ENCODE assay signal across 21 cellular contexts in genomic region chr14:31294736-31295398, GRCh38.
DNase-seq lines count a peak whose midpoint lies in the region; ATAC-seq, FAIRE-seq and TF ChIP-seq lines count a peak whose summit lies in the region.
"Had no signal": no experiment of that assay in that cellular context is flagged by ENCODE, and none has a peak within 500 bp of the region (broad histone marks: within the 10 kb centered on the region; RNA-seq: fewer than 3 reads in every experiment).

No MANE protein-coding gene starts in this region.

- H3K79me2 ChIP-seq in HepG2 (ENCODE audit: insufficient read depth, low read length), result no peaks in the 10 kb centered on the region
- H3K79me2 ChIP-seq in H1 (ENCODE audit: control insufficient read depth in 1 of 2, insufficient read depth in 2 of 2, low read length in 2 of 2), result no peaks in the 10 kb centered on the region
- no peaks in the 10 kb centered on the region for H3K79me2 ChIP-seq in trophoblast cell (ENCODE audit: control insufficient read depth, insufficient read depth, low read length, poor library complexity)

- H2AFZ ChIP-seq in HepG2 (ENCODE audit: low read length) (no peak overlapping the region), H1 (ENCODE audit: low read length) (no peak overlapping the region), trophoblast cell (ENCODE audit: insufficient read depth, low read length, poor library complexity) (no peak overlapping the region)
- H2AFZ ChIP-seq: PC-9 had no signal

- POLR2A ChIA-PET in HepG2 (lab: Yijun Ruan, JAX) (interaction anchor here (1.0 kb wide), 1 partner anchor 86 kb away, joined by 4 read pairs; no protein-coding TSS in a partner anchor), H1 (lab: Charles Lee; ENCODE audit: partially characterized antibody) (interaction anchor here (1.9 to 2.7 kb wide), 2 partner anchors 87 to 268 kb away, joined by 7 to 13 read pairs; partner anchors contain the start of genes HECTD1 and STRN3)

- H4K8ac ChIP-seq in H1 (ENCODE audit: extremely low read depth, insufficient read depth, low read length) (no peak overlapping the region), trophoblast cell (ENCODE audit: low read depth, low read length) (no peak overlapping the region)

- H3K4me3 ChIP-seq in HepG2 (replicated peaks in 1 of 3; ENCODE audit: insufficient read depth in 1 of 3, low read depth in 2 of 3, low read length in 3 of 3) (no peak overlapping the region), right lobe of liver (no peak overlapping the region), H1 (ENCODE audit: extremely low read depth in 1 of 4, insufficient read depth in 2 of 4, low read depth in 3 of 4, low read length in 4 of 4) (no peak overlapping the region), trophoblast cell (ENCODE audit: low read depth, low read length) (no peak overlapping the region)
- H3K4me3 ChIP-seq: K562, PC-9 had no signal

- H2BK15ac ChIP-seq in H1 (ENCODE audit: low read length), result no peak overlapping the region

- H3K27me3 ChIP-seq in HepG2 (ENCODE audit: control insufficient read depth in 1 of 2, insufficient read depth in 2 of 2, low read length in 2 of 2) (no peaks in the 10 kb centered on the region), right lobe of liver (no peaks in the 10 kb centered on the region), H1 (replicated peaks in 1 of 4; ENCODE audit: control insufficient read depth in 3 of 4, extremely low read depth in 1 of 4, insufficient read depth in 3 of 4, low read length in 3 of 4) (no peaks in the 10 kb centered on the region), trophoblast cell (ENCODE audit: insufficient read depth, low read length) (no peaks in the 10 kb centered on the region)

- H3K56ac ChIP-seq in H1 (replicated peaks; ENCODE audit: insufficient read length, low read depth, low read length), result no peak overlapping the region

- peaks cover 7% of the 10 kb centered on the region for H3K36me3 Mint-ChIP-seq in T-helper 17 cell (ENCODE audit: low read depth)
- peaks cover 12% of the 10 kb centered on the region for H3K36me3 Mint-ChIP-seq in activated T-helper 17 cell treated with anti-CD3 and anti-CD28 coated beads, Interleukin-2, amount 50 U/mL, for 72 hours (ENCODE audit: low read depth)

- H3K36me3 ChIP-seq in HepG2 (replicated peaks in 1 of 2; ENCODE audit: control insufficient read depth in 1 of 2, insufficient read depth in 2 of 2, low read length in 2 of 2) (peaks cover 0 to 5% of the 10 kb centered on the region in 2 experiments; a peak in 1 of 5 replicates), right lobe of liver (no peaks in the 10 kb centered on the region), H1 (ENCODE audit: control insufficient read depth in 2 of 4, insufficient read depth in 4 of 4, low read length in 3 of 4) (no peaks in the 10 kb centered on the region), trophoblast cell (ENCODE audit: control insufficient read depth in 1 of 2, insufficient read depth in 2 of 2, low read length in 2 of 2) (no peaks in the 10 kb centered on the region)

- H2BK120ac ChIP-seq in H1 (replicated peaks; ENCODE audit: low read depth, low read length) (peak overlapping the region; percentile 92), trophoblast cell (ENCODE audit: insufficient read depth, low read length, poor library complexity) (no peak overlapping the region)

- CTCF ChIA-PET in HepG2 (lab: Yijun Ruan, JAX; ENCODE audit: low intra/inter-chr PET ratio, low total read pairs), result no interaction called here
- CTCF ChIA-PET in H1 (lab: Charles Lee; ENCODE audit: partially characterized antibody), result interaction anchor here (0.9 kb wide), 1 partner anchor 87 kb away, joined by 4 read pairs; the partner anchor contains the start of gene HECTD1

- peaks cover 6% of the 10 kb centered on the region for H3K4me1 Mint-ChIP-seq in T-helper 17 cell
- no peaks in the 10 kb centered on the region for H3K4me1 Mint-ChIP-seq in activated T-helper 17 cell treated with anti-CD3 and anti-CD28 coated beads, Interleukin-2, amount 50 U/mL, for 72 hours
- H3K4me1 Mint-ChIP-seq: T-cell had no signal

- H3K23ac ChIP-seq in H1 (ENCODE audit: insufficient read length) (no peak overlapping the region), trophoblast cell (ENCODE audit: low read length) (no peak overlapping the region)

- H3K79me1 ChIP-seq in H1 (ENCODE audit: low read depth, low read length), result no peaks in the 10 kb centered on the region
- H3K79me1 ChIP-seq in trophoblast cell (ENCODE audit: low read length), result no peaks in the 10 kb centered on the region

- peaks cover 27% of the 10 kb centered on the region for H3K4me1 ChIP-seq in HepG2 (ENCODE audit: insufficient read depth, low read length)
- H3K4me1 ChIP-seq in right lobe of liver, result no peaks in the 10 kb centered on the region
- H3K4me1 ChIP-seq in H1 (replicated peaks in 1 of 4; ENCODE audit: control insufficient read depth in 3 of 4, insufficient read depth in 4 of 4, low read length in 3 of 4), result peaks cover 0 to 13% (median 2%) of the 10 kb centered on the region in 4 experiments; a peak in 2 of 7 replicates
- peaks cover 0 to 2% of the 10 kb centered on the region in 2 experiments for H3K4me1 ChIP-seq in trophoblast cell (ENCODE audit: control insufficient read depth in 1 of 2, insufficient read depth in 2 of 2, low read length in 2 of 2)

- H3K4me2 ChIP-seq in HepG2 (ENCODE audit: low read depth, low read length) (no peak overlapping the region), H1 (ENCODE audit: insufficient read depth in 1 of 2, low read depth in 2 of 2, low read length in 2 of 2) (no peak overlapping the region), trophoblast cell (ENCODE audit: low read length) (no peak overlapping the region)
- H3K4me2 ChIP-seq: PC-9 had no signal

- TF ChIP-seq EP300 in HepG2 (IDR thresholded peaks at IDR 0.05; ENCODE audit: low read depth in 2 of 2, low read length in 2 of 2) (no peak), HepG2 (CRISPR knock-in tag; IDR thresholded peaks at IDR 0.05; ENCODE audit: borderline replicate concordance) (no peak), H1 (IDR thresholded peaks at IDR 0.05; ENCODE audit: borderline replicate concordance in 1 of 2, low read depth in 2 of 2, low read length in 2 of 2) (no peak)

- no peak overlapping the region for H4K12ac ChIP-seq in trophoblast cell (ENCODE audit: low read depth, low read length)

- FAIRE-seq in HepG2 (lab: Jason Lieb, UNC) (no peak), H1 (lab: Jason Lieb, UNC) (no peak)
- FAIRE-seq: D721Med, GM12892, K562 had no signal

- no peak for TF ChIP-seq POLR2A in HepG2 (IDR thresholded peaks at IDR 0.05; ENCODE audit: insufficient read depth in 1 of 2, low read depth in 2 of 2, low read length in 2 of 2)
- TF ChIP-seq POLR2A in right lobe of liver (IDR thresholded peaks at IDR 0.05), result no peak
- no peak for TF ChIP-seq POLR2A in H1 (IDR thresholded peaks at IDR 0.05; ENCODE audit: control extremely low read depth in 1 of 2, low read depth in 2 of 2, low read length in 2 of 2)

- H3K4me3 Mint-ChIP-seq in T-helper 17 cell, result no peak overlapping the region
- no peak overlapping the region for H3K4me3 Mint-ChIP-seq in activated T-helper 17 cell treated with anti-CD3 and anti-CD28 coated beads, Interleukin-2, amount 50 U/mL, for 72 hours
- H3K4me3 Mint-ChIP-seq: CD8-positive, alpha-beta T cell; T-cell had no signal

- H3K23me2 ChIP-seq in H1 (ENCODE audit: low read depth, low read length), result no peaks in the 10 kb centered on the region

- no peaks in the 10 kb centered on the region for H3K9me3 Mint-ChIP-seq in activated T-helper 17 cell treated with anti-CD3 and anti-CD28 coated beads, Interleukin-2, amount 50 U/mL, for 72 hours
- H3K9me3 Mint-ChIP-seq: CD8-positive, alpha-beta T cell; T-cell had no signal

- no peak overlapping the region for H4K5ac ChIP-seq in H1 (ENCODE audit: insufficient read length, low read depth, low read length)

- no peaks in the 10 kb centered on the region for H3K27me3 Mint-ChIP-seq in T-helper 17 cell
- H3K27me3 Mint-ChIP-seq in activated T-helper 17 cell treated with anti-CD3 and anti-CD28 coated beads, Interleukin-2, amount 50 U/mL, for 72 hours, result no peaks in the 10 kb centered on the region
- H3K27me3 Mint-ChIP-seq: T-cell had no signal

- H2BK12ac ChIP-seq in H1 (ENCODE audit: low read depth, low read length) (no peak overlapping the region), trophoblast cell (ENCODE audit: low read length) (no peak overlapping the region)

- TF ChIP-seq RAD21 in HepG2 (CRISPR knock-in tag; IDR thresholded peaks at IDR 0.05), result no peak
- no peak for TF ChIP-seq RAD21 in H1 (IDR thresholded peaks at IDR 0.05 in 1 of 2, conservative IDR thresholded peaks at IDR 0.05 in 1 of 2; ENCODE audit: low read depth in 2 of 2, low read length in 2 of 2)

- H2BK20ac ChIP-seq in H1 (ENCODE audit: low read length), result no peak overlapping the region

- WGBS in HepG2 (ENCODE audit: low lambda C conversion rate), result 81% methylated on average over 7 of the region's 7 CpGs
- 59% methylated on average over 5 of the region's 7 CpGs for WGBS in right lobe of liver (ENCODE audit: insufficient coverage, low coverage, low lambda C conversion rate, missing lambda C conversion rate)
- WGBS in H1 (ENCODE audit: extremely low coverage in 1 of 2, insufficient coverage in 1 of 2, insufficient read length in 1 of 2, insufficient replicate concordance in 2 of 2, low coverage in 1 of 2, low lambda C conversion rate in 2 of 2, missing lambda C conversion rate in 1 of 2), 2 experiments, result 75% methylated on average over 7 of the region's 7 CpGs; no CpG with 5 or more reads in 1 of the 2 experiments
- no CpG with 5 or more reads among the region's 7 CpGs for WGBS in trophoblast cell (ENCODE audit: extremely low coverage, insufficient coverage, insufficient read length)

- in situ Hi-C loops in HepG2 (cut with HindIII; ENCODE audit: extremely low pct_ligation_motif_present, low pct_unique_long_range_greater_than_20kb), result no loop called here

- H3K9me3 ChIP-seq in HepG2 (ENCODE audit: low read length) (no peaks in the 10 kb centered on the region), right lobe of liver (no peaks in the 10 kb centered on the region), T-helper 17 cell (ENCODE audit: control insufficient read depth, low read length, poor library complexity, severe bottlenecking) (no peaks in the 10 kb centered on the region), H1 (ENCODE audit: insufficient read depth in 2 of 2, low read depth in 1 of 2, low read length in 1 of 2) (no peaks in the 10 kb centered on the region), trophoblast cell (ENCODE audit: insufficient read depth, low read depth, low read length) (no peaks in the 10 kb centered on the region)

- peak overlapping the region; percentile 60 for H3K27ac Mint-ChIP-seq in T-helper 17 cell
- no peak overlapping the region for H3K27ac Mint-ChIP-seq in activated T-helper 17 cell treated with anti-CD3 and anti-CD28 coated beads, Interleukin-2, amount 50 U/mL, for 72 hours
- H3K27ac Mint-ChIP-seq: CD8-positive, alpha-beta T cell; T-cell had no signal

- H3K4ac ChIP-seq in H1 (replicated peaks; ENCODE audit: insufficient read length, low read depth, low read length) (no peak overlapping the region), trophoblast cell (ENCODE audit: low read depth, low read length) (no peak overlapping the region)

- ATAC-seq in HepG2 (no peak), right lobe of liver (no peak), T-helper 17 cell (no peak)
- ATAC-seq in activated T-helper 17 cell treated with anti-CD3 and anti-CD28 coated beads, Interleukin-2, amount 50 U/mL, for 72 hours (replicated peaks), result no peak
- ATAC-seq: CD8-positive, alpha-beta T cell; K562; T-cell had no signal

- intact Hi-C loops in HepG2 (cut with micrococcal nuclease; ENCODE audit: unreplicated experiment), result no loop called here
- intact Hi-C loops in right lobe of liver (cut with DNase I), result no loop called here

- H3K27ac ChIP-seq in HepG2 (ENCODE audit: extremely low read length, insufficient read depth, low read length), result no peak overlapping the region
- H3K27ac ChIP-seq in right lobe of liver, result no peak overlapping the region
- no peak overlapping the region for H3K27ac ChIP-seq in H1 (ENCODE audit: low read depth, low read length)
- H3K27ac ChIP-seq in trophoblast cell (ENCODE audit: low read depth, low read length), result no peak overlapping the region
- H3K27ac ChIP-seq: 22Rv1, PC-9 had no signal

- no TSS peak for BruUV-seq in HepG2 (replicated peaks; lab: Mats Ljungman, UMichigan)

- H3K14ac ChIP-seq in H1 (ENCODE audit: insufficient read length) (no peak overlapping the region), trophoblast cell (ENCODE audit: low read length) (no peak overlapping the region)

- H2AK5ac ChIP-seq in H1 (ENCODE audit: low read depth, low read length) (no peak overlapping the region), trophoblast cell (ENCODE audit: low read length) (no peak overlapping the region)

- peak overlapping the region; percentile 67; the same call in 1 of the 2 replicates for H2BK5ac ChIP-seq in H1 (ENCODE audit: low read depth, low read length)
- no peak overlapping the region for H2BK5ac ChIP-seq in trophoblast cell (ENCODE audit: low read depth, low read length, poor library complexity)

- H4K91ac ChIP-seq in H1 (replicated peaks; ENCODE audit: insufficient read length, low read length) (peak overlapping the region; percentile 54), trophoblast cell (ENCODE audit: low read depth, low read length) (no peak overlapping the region)

- no peak for DNase-seq in HepG2 (ENCODE audit: low spot score)
- no peak for DNase-seq in right lobe of liver
- no peak for DNase-seq in T-helper 17 cell
- DNase-seq in H1 (ENCODE audit: low read depth in 1 of 2, low spot score in 2 of 2), result no peak
- no peak for DNase-seq in trophoblast cell
- DNase-seq in COR-L47 (lab: John Stamatoyannopoulos, UW), result no peak
- no peak for DNase-seq in GF-D8 (lab: John Stamatoyannopoulos, UW)
- DNase-seq: CD8-positive, alpha-beta T cell; DMS79; H7; NCI-H1417 treated with DMSO at 0.1 percent for 48 hours; NCI-H1930; NCI-H446 treated with DMSO at 0.1 percent for 48 hours; NCI-H748 treated with DMSO at 0.1 percent for 48 hours; PC-9; T-cell had no signal

- TF ChIP-seq CTCF in HepG2 (CRISPR knock-in tag; IDR thresholded peaks at IDR 0.05), result no peak
- no peak for TF ChIP-seq CTCF in right lobe of liver (IDR thresholded peaks at IDR 0.05)
- TF ChIP-seq CTCF in H1 (IDR thresholded peaks at IDR 0.05; ENCODE audit: control extremely low read depth in 1 of 3, insufficient read depth in 1 of 3, low read depth in 1 of 3, low read length in 3 of 3), result no peak

- H3K9ac ChIP-seq in HepG2 (ENCODE audit: insufficient read depth, low read depth, low read length), result no peak overlapping the region
- no peak overlapping the region for H3K9ac ChIP-seq in H1 (replicated peaks in 1 of 4; ENCODE audit: extremely low read depth in 1 of 4, low read depth in 3 of 4, low read length in 3 of 4)
- H3K9ac ChIP-seq in trophoblast cell (ENCODE audit: low read length), result no peak overlapping the region

- no peaks in the 10 kb centered on the region for H4K20me1 ChIP-seq in HepG2 (ENCODE audit: insufficient read depth, low read length)
- no peaks in the 10 kb centered on the region for H4K20me1 ChIP-seq in H1 (replicated peaks in 1 of 2; ENCODE audit: control insufficient read depth in 1 of 2, insufficient read depth in 2 of 2, low read length in 2 of 2)

- H3K18ac ChIP-seq in H1 (ENCODE audit: extremely low read depth, low read length) (no peak overlapping the region), trophoblast cell (ENCODE audit: low read length) (no peak overlapping the region)
